ENCODE assay signal across 8 cellular contexts in the genomic region with DNA sequence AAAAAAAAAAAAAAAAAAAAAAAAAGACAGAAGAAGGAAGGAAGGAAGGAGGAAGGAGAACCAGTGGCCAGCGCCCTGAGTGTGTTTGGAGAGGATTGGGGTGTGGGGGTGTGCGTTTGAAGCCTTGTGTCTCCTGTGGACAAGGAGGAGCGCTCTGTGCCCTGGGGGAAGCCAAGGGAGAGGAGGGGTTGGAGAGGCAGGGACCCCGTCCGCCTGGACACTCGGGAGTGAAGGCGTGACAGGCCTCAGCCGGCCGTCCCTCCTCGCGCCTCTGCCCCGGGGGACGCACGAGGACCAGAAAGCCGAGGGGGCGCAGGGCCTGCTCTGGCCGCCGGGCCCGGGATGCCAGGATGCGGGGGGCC. TPM values are rescaled to one million over a fixed set of nuclear protein-coding genes. Genes with fewer than 3 reads are reported as not detected.
A peak's percentile ranks its signal among the peaks of the same experiment; 100 is the strongest.
DNase-seq lines count a peak whose midpoint lies in the region; ATAC-seq and TF ChIP-seq lines count a peak whose summit lies in the region.

No MANE protein-coding gene starts in this region.

- H3K36me3 ChIP-seq in DOHH2 (ENCODE audit: control insufficient read depth, low read length), result no peaks in the 10 kb centered on the region
- no peaks in the 10 kb centered on the region for H3K36me3 ChIP-seq in mucosa of rectum (ENCODE audit: control insufficient read depth in 2 of 2, insufficient read depth in 2 of 2, low read length in 2 of 2)

- no peak for DNase-seq in cardiac fibroblast (ENCODE audit: low read depth in 2 of 2)
- DNase-seq in EL, result no peak
- DNase-seq in glutamatergic neuron, result no peak
- DNase-seq in SW 1271 (lab: John Stamatoyannopoulos, UW), result no peak

- H3K4me1 ChIP-seq in DOHH2 (ENCODE audit: control insufficient read depth, low read length) (peaks cover 27% of the 10 kb centered on the region), mucosa of rectum (ENCODE audit: control insufficient read depth in 2 of 2, insufficient read depth in 2 of 2, low read length in 2 of 2) (peaks cover 41 to 45% of the 10 kb centered on the region in 2 donors)

- H3K4me1 Mint-ChIP-seq in glutamatergic neuron (ENCODE audit: low read depth, unreplicated experiment), result peaks cover 7% of the 10 kb centered on the region

- H3K4me2 ChIP-seq in DOHH2 (ENCODE audit: low read length), result peak overlapping the region; percentile 80

- H3K9ac ChIP-seq in mucosa of rectum (ENCODE audit: low read depth in 1 of 2, low read length in 2 of 2), result peak overlapping the region; percentile 34 to 74

- no peaks in the 10 kb centered on the region for H3K9me3 ChIP-seq in DOHH2 (ENCODE audit: control insufficient read depth, insufficient read depth, low read length)
- H3K9me3 ChIP-seq in mucosa of rectum (ENCODE audit: control insufficient read depth in 2 of 2, low read length in 2 of 2), result no peaks in the 10 kb centered on the region

- no peaks in the 10 kb centered on the region for H4K20me1 ChIP-seq in DOHH2 (ENCODE audit: control insufficient read depth, insufficient read depth, low read depth, low read length)

- H3K4me3 Mint-ChIP-seq in glutamatergic neuron (ENCODE audit: unreplicated experiment), result no peak overlapping the region

- no peaks in the 10 kb centered on the region for H3K27me3 Mint-ChIP-seq in glutamatergic neuron (ENCODE audit: unreplicated experiment)

- H3K27me3 ChIP-seq in DOHH2 (ENCODE audit: control insufficient read depth, low read length) (peaks cover 6% of the 10 kb centered on the region), mucosa of rectum (ENCODE audit: control insufficient read depth in 2 of 2, insufficient read depth in 2 of 2, low read length in 2 of 2) (no peaks in the 10 kb centered on the region)

- peaks cover 6% of the 10 kb centered on the region for H3K9me3 Mint-ChIP-seq in glutamatergic neuron (ENCODE audit: unreplicated experiment)

- H3K9me2 ChIP-seq in DOHH2 (replicated peaks; ENCODE audit: control insufficient read depth, low read length), result no peaks in the 10 kb centered on the region

- H3K27ac ChIP-seq in DOHH2 (ENCODE audit: low read depth, low read length) (no peak overlapping the region), mucosa of rectum (ENCODE audit: low read depth in 2 of 2, low read length in 2 of 2) (peak overlapping the region; percentile 46 to 65)

- ATAC-seq in HG03442 (IDR thresholded peaks at IDR 0.05; ENCODE audit: unreplicated experiment), result peak; percentile 2
- ATAC-seq in GM18873 (IDR thresholded peaks at IDR 0.05; ENCODE audit: low FRiP score, unreplicated experiment), result no peak

- H3K4me3 ChIP-seq in DOHH2 (ENCODE audit: low read length) (peak overlapping the region; percentile 79), cardiac fibroblast (replicated peaks in 1 of 2; ENCODE audit: low read depth in 2 of 2, low read length in 2 of 2) (peak overlapping the region; percentile 8 to 47), mucosa of rectum (ENCODE audit: low read length in 2 of 2) (peak overlapping the region; percentile 63 to 64)

- no peaks in the 10 kb centered on the region for H3K79me2 ChIP-seq in DOHH2 (ENCODE audit: control insufficient read depth, low read length)

- no peak overlapping the region for H3K27ac Mint-ChIP-seq in glutamatergic neuron (ENCODE audit: unreplicated experiment)

- no peak for TF ChIP-seq CTCF in DOHH2 (IDR thresholded peaks at IDR 0.05; ENCODE audit: low read depth, low read length, poor library complexity, severe bottlenecking)
- TF ChIP-seq CTCF in cardiac fibroblast (IDR thresholded peaks at IDR 0.05; ENCODE audit: low read depth, low read length), result no peak
- no peak for TF ChIP-seq CTCF in glutamatergic neuron (IDR thresholded peaks at IDR 0.05; ENCODE audit: partially characterized antibody, unreplicated experiment)

- H3K36me3 Mint-ChIP-seq in glutamatergic neuron (ENCODE audit: unreplicated experiment), result no peaks in the 10 kb centered on the region

- H3F3A ChIP-seq in DOHH2 (ENCODE audit: control insufficient read depth, insufficient read depth), result no peaks in the 10 kb centered on the region

RNA-seq across cellular contexts. Expression of a gene that starts 44.9 kb away (rescaled TPM):
- 15.7 TPM for total RNA-seq in glutamatergic neuron (ENCODE audit: unreplicated experiment)

Comparison
In these comparisons a context has a peak if more than half of its experiments do, and no peak if none do; other contexts are left out.
1. H3K4me3 ChIP-seq: peak in every context shown above with its lines; median percentile 79 in DOHH2; 64 in mucosa of rectum; 28 in cardiac fibroblast.